In genomic region chr17:13002761-13003453, GRCh38 we compare ENCODE assay signal across 8 cellular contexts. TPM values are rescaled to one million over a fixed set of nuclear protein-coding genes. Genes with fewer than 3 reads are reported as not detected.
A peak's percentile ranks its signal among the peaks of the same experiment; 100 is the strongest.
DNase-seq lines count a peak whose midpoint lies in the region; ATAC-seq and TF ChIP-seq lines count a peak whose summit lies in the region.

No MANE protein-coding gene starts in this region.

- H3K27ac Mint-ChIP-seq in activated B cell treated with CpG ODN at 0.5 μM for 24 hours: no peak overlapping the region

- H3K27me3 Mint-ChIP-seq in activated B cell treated with CpG ODN at 0.5 μM for 24 hours: no peaks in the 10 kb centered on the region

- no peaks in the 10 kb centered on the region for H3K9me3 Mint-ChIP-seq in activated B cell treated with CpG ODN at 0.5 μM for 24 hours

- no peaks in the 10 kb centered on the region for H3K27me3 ChIP-seq in left lung

- H3K36me3 ChIP-seq in left lung: peaks cover 0 to 100% of the 10 kb centered on the region in 2 donors

- H3K27ac ChIP-seq in coronary artery (no peak overlapping the region), left lung (no peak overlapping the region)

- CTCF ChIA-PET in activated B cell treated with CpG ODN at 0.5 μM for 24 hours (lab: Charles Lee): interaction anchor here (0.7 to 3.6 kb wide), 11 partner anchors 9 to 868 kb away, joined by 3 to 23 read pairs (median 7); no protein-coding TSS in a partner anchor

- no peaks in the 10 kb centered on the region for H3K4me1 ChIP-seq in left lung

- TF ChIP-seq CTCF in activated B cell treated with CpG ODN at 0.5 μM for 24 hours (IDR thresholded peaks at IDR 0.05) (no peak), coronary artery (IDR thresholded peaks at IDR 0.05) (peak; percentile 80), left lung (IDR thresholded peaks at IDR 0.05) (peak; percentile 73 to 75)

- no peaks in the 10 kb centered on the region for H3K9me3 ChIP-seq in left lung

- DNase-seq in SIG-M5 treated with dmso at 0.1 percent for 504 hours (lab: John Stamatoyannopoulos, UW; ENCODE audit: unreplicated experiment) (peak; percentile 21), SIG-M5 (lab: John Stamatoyannopoulos, UW) (no peak), NAMALWA (ENCODE audit: low spot score) (peak; percentile 38), activated B cell treated with CpG ODN at 0.5 μM for 24 hours (peak; percentile 43), coronary artery (ENCODE audit: low spot score) (no peak), left lung (peak in 1 of 2 donors; percentile 62)
- DNase-seq in stimulated activated CD8-positive, alpha-beta memory T cell treated with anti-CD3 and anti-CD28 coated beads, Interleukin-15, amount 100 ng/mL, for 1 hour (ENCODE audit: low read depth): peak; percentile 29

- peaks cover 66% of the 10 kb centered on the region for H3K36me3 Mint-ChIP-seq in activated B cell treated with CpG ODN at 0.5 μM for 24 hours (ENCODE audit: low read depth)

- POLR2A ChIA-PET in activated B cell treated with CpG ODN at 0.5 μM for 24 hours (lab: Charles Lee): no interaction called here

- no peaks in the 10 kb centered on the region for H3K4me1 Mint-ChIP-seq in activated B cell treated with CpG ODN at 0.5 μM for 24 hours

- H3K4me3 ChIP-seq in coronary artery (no peak overlapping the region), left lung (no peak overlapping the region)

- ATAC-seq in activated B cell treated with CpG ODN at 0.5 μM for 24 hours (ENCODE audit: low read depth) (peak; percentile 56), left lung (peak; percentile 93), HG03039 (IDR thresholded peaks at IDR 0.05; ENCODE audit: unreplicated experiment) (no peak)

- H3K4me3 Mint-ChIP-seq in activated B cell treated with CpG ODN at 0.5 μM for 24 hours: no peak overlapping the region

- intact Hi-C loops in activated B cell treated with CpG ODN at 0.5 μM for 24 hours (cut with micrococcal nuclease) (loop anchor here (1.0 to 5.0 kb wide), 6 partner anchors 75 to 823 kb away; partner anchors contain the start of gene MYOCD), left lung (cut with DNase I) (loop anchor here in 1 of 2 donors (5.0 kb wide), 1 partner anchor 751 kb away; no protein-coding TSS in a partner anchor)

RNA-seq across cellular contexts. Expression of gene ELAC2, which starts 14.9 kb away (rescaled TPM):
- total RNA-seq in activated B cell treated with CpG ODN at 0.5 μM for 24 hours: 90.3 and 90.6 TPM in 2 replicates
- 10 to 100 TPM; 40.0 to 52.3 TPM for total RNA-seq in left lung

Comparison
In these comparisons a context has a peak if more than half of its experiments do, and no peak if none do; other contexts are left out.
1. DNase-seq: peak in SIG-M5 treated with dmso at 0.1 percent for 504 hours (single experiment), NAMALWA (single experiment), activated B cell treated with CpG ODN at 0.5 μM for 24 hours (single experiment) and stimulated activated CD8-positive, alpha-beta memory T cell treated with anti-CD3 and anti-CD28 coated beads, Interleukin-15, amount 100 ng/mL, for 1 hour (single experiment); none in SIG-M5 (single experiment) and coronary artery (single experiment).